In genomic region chr5:39197556-39197955, GRCh38 we compare ENCODE assay signal across 15 cellular contexts. TPM values are rescaled to one million over a fixed set of nuclear protein-coding genes. Genes with fewer than 3 reads are reported as not detected.
A peak's percentile ranks its signal among the peaks of the same experiment; 100 is the strongest.
DNase-seq lines count a peak whose midpoint lies in the region; ATAC-seq and TF ChIP-seq lines count a peak whose summit lies in the region.
"Had no signal": no experiment of that assay in that cellular context is flagged by ENCODE, and none has a peak within 500 bp of the region (broad histone marks: within the 10 kb centered on the region; RNA-seq: fewer than 3 reads in every experiment).

No MANE protein-coding gene starts in this region.

- TF ChIP-seq CTCF in type B pancreatic cell (conservative IDR thresholded peaks at IDR 0.05) (no peak), smooth muscle cell (IDR thresholded peaks at IDR 0.05; ENCODE audit: borderline replicate concordance, insufficient read depth, poor library complexity, severe bottlenecking) (no peak)

- H3K27me3 Mint-ChIP-seq in activated CD4-positive, alpha-beta T cell treated with anti-CD3 and anti-CD28 coated beads, Interleukin-2, amount 10 ng/mL, durations not matched to agents 7 days and 5 days, result no peaks in the 10 kb centered on the region
- no peaks in the 10 kb centered on the region for H3K27me3 Mint-ChIP-seq in activated naive CD8-positive, alpha-beta T cell treated with anti-CD3 and anti-CD28 coated beads, Interleukin-2, amount 10 ng/mL, durations not matched to agents 7 days and 5 days
- peaks cover 6% of the 10 kb centered on the region for H3K27me3 Mint-ChIP-seq in type B pancreatic cell

- H3K27me3 ChIP-seq in smooth muscle cell (ENCODE audit: low read depth), result no peaks in the 10 kb centered on the region

- H3K9ac ChIP-seq in smooth muscle cell (ENCODE audit: low read depth), result no peak overlapping the region

- 94% methylated on average over 4 of the region's 4 CpGs for WGBS in smooth muscle cell (ENCODE audit: low lambda C conversion rate)

- H3K27ac ChIP-seq in KOPT-K1 (ENCODE audit: low read depth, low read length, poor library complexity, severe bottlenecking), result peak overlapping the region; percentile 30
- no peak overlapping the region for H3K27ac ChIP-seq in smooth muscle cell (ENCODE audit: low read depth)

- ATAC-seq in activated naive CD8-positive, alpha-beta T cell treated with anti-CD3 and anti-CD28 coated beads, Interleukin-2, amount 10 ng/mL, durations not matched to agents 7 days and 5 days (ENCODE audit: low read depth), result peak; percentile 47

- CTCF ChIA-PET in activated CD4-positive, alpha-beta T cell treated with anti-CD3 and anti-CD28 coated beads, Interleukin-2, amount 10 ng/mL, durations not matched to agents 7 days and 5 days (lab: Charles Lee), result no interaction called here

- no peak overlapping the region for H3K4me2 ChIP-seq in smooth muscle cell

- H3F3A ChIP-seq in smooth muscle cell (ENCODE audit: low read depth), result no peaks in the 10 kb centered on the region

- peak; percentile 74 for DNase-seq in activated CD4-positive, alpha-beta T cell treated with anti-CD3 and anti-CD28 coated beads, Interleukin-2, amount 10 ng/mL, durations not matched to agents 7 days and 5 days
- DNase-seq in activated naive CD8-positive, alpha-beta T cell treated with anti-CD3 and anti-CD28 coated beads, Interleukin-2, amount 10 ng/mL, durations not matched to agents 7 days and 5 days, result no peak
- DNase-seq in stimulated activated CD4-positive, alpha-beta T cell treated with anti-CD3 and anti-CD28 coated beads, Interleukin-1b, Interleukin-23, amount 100 ng/mL, for 48 hours, result peak; percentile 73
- no peak for DNase-seq in NCI-H1417 treated with DMSO at 0.1 percent for 48 hours (lab: John Stamatoyannopoulos, UW)
- DNase-seq in type B pancreatic cell (ENCODE audit: extremely low spot score, unreplicated experiment), result no peak
- no peak for DNase-seq in GM03348 (ENCODE audit: low spot score)
- DNase-seq in smooth muscle cell (lab: John Stamatoyannopoulos, UW; ENCODE audit: unreplicated experiment), result no peak
- DNase-seq: aorta, C1 segment of cervical spinal cord, hippocampal formation, KG1, mesenchymal stem cell, OCI-M1 had no signal

- H3K79me2 ChIP-seq in smooth muscle cell (ENCODE audit: low read depth), result no peaks in the 10 kb centered on the region

- H3K9me3 ChIP-seq in KOPT-K1 (ENCODE audit: insufficient read depth, low read length, poor library complexity, severe bottlenecking) (no peaks in the 10 kb centered on the region), smooth muscle cell (replicated peaks; ENCODE audit: low read depth) (no peaks in the 10 kb centered on the region)

- peaks cover 46% of the 10 kb centered on the region for H3K4me1 Mint-ChIP-seq in activated CD4-positive, alpha-beta T cell treated with anti-CD3 and anti-CD28 coated beads, Interleukin-2, amount 10 ng/mL, durations not matched to agents 7 days and 5 days
- H3K4me1 Mint-ChIP-seq in activated naive CD8-positive, alpha-beta T cell treated with anti-CD3 and anti-CD28 coated beads, Interleukin-2, amount 10 ng/mL, durations not matched to agents 7 days and 5 days, result peaks cover 42% of the 10 kb centered on the region
- H3K4me1 Mint-ChIP-seq in type B pancreatic cell (ENCODE audit: unreplicated experiment), result no peaks in the 10 kb centered on the region

- H3K36me3 ChIP-seq in KOPT-K1 (ENCODE audit: insufficient read depth, low read length) (peaks cover 10% of the 10 kb centered on the region; the same call in 1 of the 2 replicates), smooth muscle cell (ENCODE audit: low read depth) (no peaks in the 10 kb centered on the region)

- POLR2A ChIA-PET in activated CD4-positive, alpha-beta T cell treated with anti-CD3 and anti-CD28 coated beads, Interleukin-2, amount 10 ng/mL, durations not matched to agents 7 days and 5 days (lab: Charles Lee), result no interaction called here
- POLR2A ChIA-PET in activated naive CD8-positive, alpha-beta T cell treated with anti-CD3 and anti-CD28 coated beads, Interleukin-2, amount 10 ng/mL, durations not matched to agents 7 days and 5 days (lab: Charles Lee), result interaction anchor here (0.9 to 12.7 kb wide), 6 partner anchors 8 to 19 kb away, joined by 4 to 204 read pairs (median 7); no protein-coding TSS in a partner anchor

- H3K36me3 Mint-ChIP-seq in activated CD4-positive, alpha-beta T cell treated with anti-CD3 and anti-CD28 coated beads, Interleukin-2, amount 10 ng/mL, durations not matched to agents 7 days and 5 days (ENCODE audit: low read depth), result peaks cover 81% of the 10 kb centered on the region
- H3K36me3 Mint-ChIP-seq in activated naive CD8-positive, alpha-beta T cell treated with anti-CD3 and anti-CD28 coated beads, Interleukin-2, amount 10 ng/mL, durations not matched to agents 7 days and 5 days, result peaks cover 50% of the 10 kb centered on the region
- H3K36me3 Mint-ChIP-seq in type B pancreatic cell, result no peaks in the 10 kb centered on the region

- no peaks in the 10 kb centered on the region for H4K20me1 ChIP-seq in smooth muscle cell (ENCODE audit: low read depth)

- no peaks in the 10 kb centered on the region for H3K9me3 Mint-ChIP-seq in activated CD4-positive, alpha-beta T cell treated with anti-CD3 and anti-CD28 coated beads, Interleukin-2, amount 10 ng/mL, durations not matched to agents 7 days and 5 days
- H3K9me3 Mint-ChIP-seq in activated naive CD8-positive, alpha-beta T cell treated with anti-CD3 and anti-CD28 coated beads, Interleukin-2, amount 10 ng/mL, durations not matched to agents 7 days and 5 days, result no peaks in the 10 kb centered on the region
- no peaks in the 10 kb centered on the region for H3K9me3 Mint-ChIP-seq in type B pancreatic cell

- H3K27ac Mint-ChIP-seq in activated CD4-positive, alpha-beta T cell treated with anti-CD3 and anti-CD28 coated beads, Interleukin-2, amount 10 ng/mL, durations not matched to agents 7 days and 5 days, result peak overlapping the region; percentile 61
- peak overlapping the region; percentile 43 for H3K27ac Mint-ChIP-seq in activated naive CD8-positive, alpha-beta T cell treated with anti-CD3 and anti-CD28 coated beads, Interleukin-2, amount 10 ng/mL, durations not matched to agents 7 days and 5 days
- H3K27ac Mint-ChIP-seq in type B pancreatic cell, result no peak overlapping the region

- H2AFZ ChIP-seq in smooth muscle cell (ENCODE audit: low read depth), result no peak overlapping the region

- H3K4me3 Mint-ChIP-seq in activated CD4-positive, alpha-beta T cell treated with anti-CD3 and anti-CD28 coated beads, Interleukin-2, amount 10 ng/mL, durations not matched to agents 7 days and 5 days, result peak overlapping the region; percentile 81
- peak overlapping the region; percentile 80 for H3K4me3 Mint-ChIP-seq in activated naive CD8-positive, alpha-beta T cell treated with anti-CD3 and anti-CD28 coated beads, Interleukin-2, amount 10 ng/mL, durations not matched to agents 7 days and 5 days
- no peak overlapping the region for H3K4me3 Mint-ChIP-seq in type B pancreatic cell

- no peak overlapping the region for H3K4me3 ChIP-seq in smooth muscle cell

- no peaks in the 10 kb centered on the region for H3K4me1 ChIP-seq in smooth muscle cell (ENCODE audit: low read depth)

RNA-seq across cellular contexts. Expression of gene FYB1, which starts 21.8 kb away (rescaled TPM):
- total RNA-seq in activated CD4-positive, alpha-beta T cell treated with anti-CD3 and anti-CD28 coated beads, Interleukin-2, amount 10 ng/mL, durations not matched to agents 7 days and 5 days, result 100 to 1,000 TPM; 396 to 480 TPM
- total RNA-seq in activated naive CD8-positive, alpha-beta T cell treated with anti-CD3 and anti-CD28 coated beads, Interleukin-2, amount 10 ng/mL, durations not matched to agents 7 days and 5 days, result 100 to 1,000 TPM; 355 to 358 TPM
- total RNA-seq in type B pancreatic cell (ENCODE audit: low replicate concordance), result 0.24 and 0.33 TPM in 2 replicates
- 0.22 TPM in 1 of 2 replicates, not detected in the other for total RNA-seq in smooth muscle cell
- polyA plus RNA-seq in smooth muscle cell, result 0.06 and 0.07 TPM in 2 replicates
- total RNA-seq: H1 had no signal
- polyA plus RNA-seq: H1 had no signal

Comparison
In these comparisons a context has a peak if more than half of its experiments do, and no peak if none do; other contexts are left out.
1. DNase-seq: peak in activated CD4-positive, alpha-beta T cell treated with anti-CD3 and anti-CD28 coated beads, Interleukin-2, amount 10 ng/mL, durations not matched to agents 7 days and 5 days (single experiment) and stimulated activated CD4-positive, alpha-beta T cell treated with anti-CD3 and anti-CD28 coated beads, Interleukin-1b, Interleukin-23, amount 100 ng/mL, for 48 hours (single experiment); none in activated naive CD8-positive, alpha-beta T cell treated with anti-CD3 and anti-CD28 coated beads, Interleukin-2, amount 10 ng/mL, durations not matched to agents 7 days and 5 days (single experiment), NCI-H1417 treated with DMSO at 0.1 percent for 48 hours (single experiment), type B pancreatic cell (single experiment), GM03348 (single experiment) and smooth muscle cell (single experiment).
2. RNA of gene FYB1, which starts 21.8 kb away (total RNA-seq): 396 to 480 TPM in activated CD4-positive, alpha-beta T cell treated with anti-CD3 and anti-CD28 coated beads, Interleukin-2, amount 10 ng/mL, durations not matched to agents 7 days and 5 days and 355 to 358 TPM in activated naive CD8-positive, alpha-beta T cell treated with anti-CD3 and anti-CD28 coated beads, Interleukin-2, amount 10 ng/mL, durations not matched to agents 7 days and 5 days; 0.24 to 0.33 TPM in type B pancreatic cell and 0.22 TPM in smooth muscle cell; every median in the first group is over 100 times any median in the second.